In the genomic region with DNA sequence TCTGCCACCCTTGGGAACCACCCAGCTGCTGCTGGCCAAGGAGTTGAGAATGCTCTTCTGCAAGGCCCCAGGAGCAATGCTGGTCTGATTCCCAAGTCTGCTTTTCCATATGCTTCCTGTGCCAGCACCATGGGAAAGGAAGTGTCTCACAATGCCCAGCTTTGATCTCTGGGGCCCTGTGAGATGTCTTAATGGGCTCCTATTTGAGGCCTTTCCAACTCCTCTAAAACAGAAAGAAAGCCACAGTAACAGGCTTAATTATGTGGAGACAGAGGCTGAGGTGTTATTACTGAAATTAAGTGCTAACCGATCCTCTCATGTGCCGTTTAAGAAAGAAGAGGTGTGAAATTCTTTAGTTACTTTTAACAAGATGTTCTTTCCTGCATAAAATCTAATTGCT, we compare ENCODE assay signal across 14 cellular contexts. TPM values are rescaled to one million over a fixed set of nuclear protein-coding genes. Genes with fewer than 3 reads are reported as not detected.
A peak's percentile ranks its signal among the peaks of the same experiment; 100 is the strongest.
DNase-seq lines count a peak whose midpoint lies in the region; ATAC-seq and TF ChIP-seq lines count a peak whose summit lies in the region.
"Had no signal": no experiment of that assay in that cellular context is flagged by ENCODE, and none has a peak within 500 bp of the region (broad histone marks: within the 10 kb centered on the region; RNA-seq: fewer than 3 reads in every experiment).

No MANE protein-coding gene starts in this region.

- no peak overlapping the region for H2BK12ac ChIP-seq in mesenchymal stem cell (ENCODE audit: low read length in 2 of 2)

- ATAC-seq in left ventricle myocardium superior: no peak
- ATAC-seq in effector memory CD8-positive, alpha-beta T cell (replicated peaks): no peak
- no peak for ATAC-seq in HG03097 (IDR thresholded peaks at IDR 0.05; ENCODE audit: low FRiP score, unreplicated experiment)
- ATAC-seq: esophagus mucosa had no signal

- intact Hi-C loops in left ventricle myocardium inferior (cut with micrococcal nuclease) (no loop called here), left ventricle myocardium superior (cut with micrococcal nuclease) (no loop called here), posterior vena cava (cut with DNase I) (no loop called here)
- intact Hi-C loops in activated T-helper 2 cell treated with anti-CD3 and anti-CD28 coated beads, Interferon-gamma antibody, Interleukin-2, Interleukin-4, amounts not matched to agents 10 μg/mL and 5 μg/mL and 100 μg/mL, durations not matched to agents 14 hours and 24 hours and 36 hours (cut with micrococcal nuclease): no loop called here

- H3K9ac ChIP-seq in mesenchymal stem cell (ENCODE audit: low read length): peak overlapping the region; percentile 73

- H3K9me3 Mint-ChIP-seq in effector memory CD8-positive, alpha-beta T cell: no peaks in the 10 kb centered on the region
- no peaks in the 10 kb centered on the region for H3K9me3 Mint-ChIP-seq in activated T-helper 2 cell treated with anti-CD3 and anti-CD28 coated beads, Interferon-gamma antibody, Interleukin-2, Interleukin-4, amounts not matched to agents 10 μg/mL and 5 μg/mL and 100 μg/mL, durations not matched to agents 14 hours and 24 hours and 36 hours

- H3K18ac ChIP-seq in mesenchymal stem cell (ENCODE audit: low read depth in 1 of 2, low read length in 2 of 2): no peak overlapping the region

- H3K4me2 ChIP-seq in mesenchymal stem cell (ENCODE audit: low read length, poor library complexity, severe bottlenecking): no peak overlapping the region

- no CpG with 5 or more reads among the region's 2 CpGs for WGBS in mesenchymal stem cell

- H4K91ac ChIP-seq in mesenchymal stem cell (ENCODE audit: low read length): no peak overlapping the region

- peak overlapping the region in 1 of 2 experiments; percentile 34 for H3K23ac ChIP-seq in mesenchymal stem cell (ENCODE audit: low read length in 2 of 2)

- H3K27me3 Mint-ChIP-seq in effector memory CD8-positive, alpha-beta T cell: no peaks in the 10 kb centered on the region
- H3K27me3 Mint-ChIP-seq in activated T-helper 2 cell treated with anti-CD3 and anti-CD28 coated beads, Interferon-gamma antibody, Interleukin-2, Interleukin-4, amounts not matched to agents 10 μg/mL and 5 μg/mL and 100 μg/mL, durations not matched to agents 14 hours and 24 hours and 36 hours (ENCODE audit: low read depth): no peaks in the 10 kb centered on the region

- peak overlapping the region; percentile 45 to 73 for H3K27ac Mint-ChIP-seq in effector memory CD8-positive, alpha-beta T cell
- H3K27ac Mint-ChIP-seq in activated T-helper 2 cell treated with anti-CD3 and anti-CD28 coated beads, Interferon-gamma antibody, Interleukin-2, Interleukin-4, amounts not matched to agents 10 μg/mL and 5 μg/mL and 100 μg/mL, durations not matched to agents 14 hours and 24 hours and 36 hours: no peak overlapping the region

- H3K36me3 ChIP-seq in left ventricle myocardium inferior (peaks cover 60% of the 10 kb centered on the region), mesenchymal stem cell (ENCODE audit: control insufficient read depth in 1 of 2, insufficient read depth in 2 of 2, low read depth in 1 of 2, low read length in 2 of 2) (peaks cover 8 to 70% of the 10 kb centered on the region in 2 experiments)

- H2BK5ac ChIP-seq in mesenchymal stem cell (ENCODE audit: low read depth, low read length, poor library complexity, severe bottlenecking): no peak overlapping the region

- H3K4me1 Mint-ChIP-seq in effector memory CD8-positive, alpha-beta T cell (ENCODE audit: low read depth in 2 of 2): peaks cover 5 to 38% of the 10 kb centered on the region in 2 donors
- H3K4me1 Mint-ChIP-seq in activated T-helper 2 cell treated with anti-CD3 and anti-CD28 coated beads, Interferon-gamma antibody, Interleukin-2, Interleukin-4, amounts not matched to agents 10 μg/mL and 5 μg/mL and 100 μg/mL, durations not matched to agents 14 hours and 24 hours and 36 hours (ENCODE audit: low read depth): peaks cover 4% of the 10 kb centered on the region

- H3K36me3 Mint-ChIP-seq in effector memory CD8-positive, alpha-beta T cell (ENCODE audit: insufficient read depth): peaks cover 20% of the 10 kb centered on the region
- H3K36me3 Mint-ChIP-seq in activated T-helper 2 cell treated with anti-CD3 and anti-CD28 coated beads, Interferon-gamma antibody, Interleukin-2, Interleukin-4, amounts not matched to agents 10 μg/mL and 5 μg/mL and 100 μg/mL, durations not matched to agents 14 hours and 24 hours and 36 hours (ENCODE audit: low read depth): peaks cover 25% of the 10 kb centered on the region

- no peak overlapping the region for H2AFZ ChIP-seq in mesenchymal stem cell (ENCODE audit: low read depth, low read length)

- TF ChIP-seq CTCF in left ventricle myocardium inferior (IDR thresholded peaks at IDR 0.05; ENCODE audit: borderline replicate concordance): no peak

- H3K14ac ChIP-seq in mesenchymal stem cell (ENCODE audit: low read length in 2 of 2): no peak overlapping the region

- no peaks in the 10 kb centered on the region for H3K9me3 ChIP-seq in left ventricle myocardium inferior (replicated peaks)
- H3K9me3 ChIP-seq in mesenchymal stem cell (ENCODE audit: control insufficient read depth, low read length): no peaks in the 10 kb centered on the region

- H3K27me3 ChIP-seq in left ventricle myocardium inferior (ENCODE audit: low read depth): no peaks in the 10 kb centered on the region
- H3K27me3 ChIP-seq in mesenchymal stem cell (ENCODE audit: control insufficient read depth in 1 of 2, insufficient read depth in 1 of 2, low read length in 2 of 2): no peaks in the 10 kb centered on the region

- no peak overlapping the region for H4K8ac ChIP-seq in mesenchymal stem cell (ENCODE audit: low read length)

- H2AK5ac ChIP-seq in mesenchymal stem cell (ENCODE audit: low read length, severe bottlenecking): peak overlapping the region; percentile 72

- no peak overlapping the region for H3K4me3 ChIP-seq in left ventricle myocardium inferior
- H3K4me3 ChIP-seq in mesenchymal stem cell (ENCODE audit: insufficient read depth in 1 of 2, low read depth in 1 of 2, low read length in 2 of 2): no peak overlapping the region

- H3K27ac ChIP-seq in left ventricle myocardium inferior (replicated peaks) (peak overlapping the region; percentile 32), mesenchymal stem cell (ENCODE audit: low read length, poor library complexity, severe bottlenecking) (peak overlapping the region; percentile 59)

- peaks cover 37% of the 10 kb centered on the region for H3K4me1 ChIP-seq in left ventricle myocardium inferior
- peaks cover 9% of the 10 kb centered on the region for H3K4me1 ChIP-seq in mesenchymal stem cell (ENCODE audit: control insufficient read depth, insufficient read depth, low read depth, low read length)

- H3K4ac ChIP-seq in mesenchymal stem cell (ENCODE audit: low read depth in 1 of 2, low read length in 2 of 2): no peak overlapping the region

- H2BK15ac ChIP-seq in mesenchymal stem cell (ENCODE audit: low read depth, poor library complexity, severe bottlenecking): no peak overlapping the region

- DNase-seq in left ventricle myocardium inferior (no peak), left ventricle myocardium superior (no peak), mesenchymal stem cell (no peak), NOMO-1 (lab: John Stamatoyannopoulos, UW; ENCODE audit: unreplicated experiment in 2 of 2) (no peak), posterior vena cava (ENCODE audit: low spot score) (no peak)
- DNase-seq in effector memory CD8-positive, alpha-beta T cell: no peak
- DNase-seq in activated T-helper 2 cell treated with anti-CD3 and anti-CD28 coated beads, Interferon-gamma antibody, Interleukin-2, Interleukin-4, amounts not matched to agents 10 μg/mL and 5 μg/mL and 100 μg/mL, durations not matched to agents 14 hours and 24 hours and 36 hours (ENCODE audit: low spot score): no peak
- DNase-seq: activated CD4-positive, alpha-beta T cell treated with anti-CD3 and anti-CD28 coated beads, Interleukin-2, amount 50 U/mL, for 1 hour; activated gamma-delta T cell treated with Interleukin-2 at 50 U/mL for 16 hours; central memory CD4-positive, alpha-beta T cell; NCI-H2171 treated with DMSO at 0.1 percent for 48 hours; T-helper 1 cell had no signal

- H3K4me3 Mint-ChIP-seq in effector memory CD8-positive, alpha-beta T cell: no peak overlapping the region
- no peak overlapping the region for H3K4me3 Mint-ChIP-seq in activated T-helper 2 cell treated with anti-CD3 and anti-CD28 coated beads, Interferon-gamma antibody, Interleukin-2, Interleukin-4, amounts not matched to agents 10 μg/mL and 5 μg/mL and 100 μg/mL, durations not matched to agents 14 hours and 24 hours and 36 hours (ENCODE audit: low read depth)

- no peak overlapping the region for H2BK120ac ChIP-seq in mesenchymal stem cell (ENCODE audit: low read depth, low read length)

- H3K79me1 ChIP-seq in mesenchymal stem cell (replicated peaks; ENCODE audit: low read length, poor library complexity, severe bottlenecking): peaks cover 29% of the 10 kb centered on the region

RNA-seq across cellular contexts. Expression of a gene that starts 4.5 kb away (rescaled TPM):
- total RNA-seq in left ventricle myocardium inferior (28.2 TPM), left ventricle myocardium superior (17.1 TPM), posterior vena cava (10 to 100 TPM; 67.6 to 87.8 TPM)
- 23.5 TPM for polyA plus RNA-seq in mesenchymal stem cell (2013, experiment 1 of 2)
- polyA plus RNA-seq in mesenchymal stem cell (2013, experiment 2 of 2): 22.7 TPM
- total RNA-seq in activated T-helper 2 cell treated with anti-CD3 and anti-CD28 coated beads, Interferon-gamma antibody, Interleukin-2, Interleukin-4, amounts not matched to agents 10 μg/mL and 5 μg/mL and 100 μg/mL, durations not matched to agents 14 hours and 24 hours and 36 hours: 15.4 and 18.1 TPM in 2 replicates

RNA-seq across cellular contexts. Expression of a gene that starts 43.2 kb away (rescaled TPM):
- 21.0 TPM for total RNA-seq in left ventricle myocardium inferior
- 18.9 TPM for total RNA-seq in left ventricle myocardium superior
- polyA plus RNA-seq in mesenchymal stem cell (2013, experiment 1 of 2): 26.6 TPM
- 27.0 TPM for polyA plus RNA-seq in mesenchymal stem cell (2013, experiment 2 of 2)
- 35.7 and 38.9 TPM in 2 replicates for total RNA-seq in activated T-helper 2 cell treated with anti-CD3 and anti-CD28 coated beads, Interferon-gamma antibody, Interleukin-2, Interleukin-4, amounts not matched to agents 10 μg/mL and 5 μg/mL and 100 μg/mL, durations not matched to agents 14 hours and 24 hours and 36 hours
- total RNA-seq in posterior vena cava: 10 to 100 TPM; 30.7 to 41.0 TPM
